ENCODE assay signal across 32 cellular contexts in the genomic region with DNA sequence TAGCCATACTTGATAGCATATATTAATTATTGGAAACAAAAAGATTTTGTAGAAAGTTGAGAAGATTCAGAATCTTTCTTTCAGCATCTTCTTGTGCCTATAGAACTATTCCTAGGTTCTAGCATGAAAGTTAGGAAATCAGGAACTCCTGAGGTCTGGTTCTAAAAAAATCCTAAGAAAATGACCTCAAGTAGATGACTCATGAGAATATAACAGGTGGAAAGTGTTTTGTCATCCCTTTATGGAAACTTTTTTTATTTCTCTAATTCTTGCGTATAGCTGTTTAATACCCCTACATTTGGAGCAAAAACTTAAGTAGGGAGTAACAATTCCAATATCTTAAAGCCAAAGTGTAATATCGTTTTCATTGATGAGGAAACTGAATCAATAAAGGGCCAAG.
"Had no signal": no experiment of that assay in that cellular context is flagged by ENCODE, and none has a peak within 500 bp of the region (broad histone marks: within the 10 kb centered on the region; RNA-seq: fewer than 3 reads in every experiment).

No MANE protein-coding gene starts in this region.

- H3K4me1 ChIP-seq: adrenal gland, breast epithelium, colonic mucosa, esophagus muscularis mucosa, gastrocnemius medialis, heart right ventricle, parathyroid adenoma, right lobe of liver, suprapubic skin, tibial nerve had no signal

- H3K27me3 Mint-ChIP-seq: activated B cell treated with CpG ODN at 0.5 μM for 24 hours; activated CD4-positive, alpha-beta T cell treated with anti-CD3 and anti-CD28 coated beads for 36 hours; activated naive CD8-positive, alpha-beta T cell; activated T-cell treated with anti-CD3 and anti-CD28 coated beads, Interleukin-2, amount 50 U/mL, for 24 hours; activated T-helper 17 cell treated with anti-CD3 and anti-CD28 coated beads, Interleukin-2, amount 50 U/mL, for 72 hours; effector memory CD8-positive, alpha-beta T cell; memory B cell; stimulated activated naive CD8-positive, alpha-beta T cell treated with anti-CD3 and anti-CD28 coated beads, Interleukin-15, amount 100 ng/mL, for 72 hours had no signal

- H3K4me1 Mint-ChIP-seq: activated B cell treated with CpG ODN at 0.5 μM for 24 hours; activated CD4-positive, alpha-beta T cell treated with anti-CD3 and anti-CD28 coated beads for 36 hours; activated T-helper 17 cell treated with anti-CD3 and anti-CD28 coated beads, Interleukin-2, amount 50 U/mL, for 72 hours; memory B cell; stimulated activated effector memory CD8-positive, alpha-beta T cell treated with anti-CD3 and anti-CD28 coated beads, Interleukin-12 subunit alpha, Interleukin-12 subunit beta, amount 100 ng/mL, for 72 hours; stimulated activated naive CD8-positive, alpha-beta T cell treated with anti-CD3 and anti-CD28 coated beads, Interleukin-15, amount 100 ng/mL, for 72 hours had no signal

- H3K36me3 Mint-ChIP-seq: activated naive CD8-positive, alpha-beta T cell; memory B cell; stimulated activated effector memory CD8-positive, alpha-beta T cell treated with anti-CD3 and anti-CD28 coated beads, Interleukin-12 subunit alpha, Interleukin-12 subunit beta, amount 100 ng/mL, for 72 hours had no signal

- H3K27me3 ChIP-seq: adrenal gland, breast epithelium, colonic mucosa, dorsolateral prefrontal cortex, esophagus muscularis mucosa, gastrocnemius medialis, heart right ventricle, right lobe of liver, suprapubic skin, tibial nerve had no signal

- H2AFZ ChIP-seq: parathyroid adenoma had no signal

- H3K36me3 ChIP-seq: adrenal gland, breast epithelium, colonic mucosa, esophagus muscularis mucosa, gastrocnemius medialis, heart right ventricle, right lobe of liver, suprapubic skin, tibial nerve had no signal

- FAIRE-seq: endothelial cell of umbilical vein, small intestine, urothelium cell line had no signal

- H3K27ac ChIP-seq: adrenal gland, breast epithelium, colonic mucosa, dorsolateral prefrontal cortex, esophagus muscularis mucosa, gastrocnemius medialis, heart right ventricle, parathyroid adenoma, right lobe of liver, suprapubic skin, tibial nerve had no signal

- DNase-seq: activated B cell treated with CpG ODN at 0.5 μM for 24 hours; activated CD4-positive, alpha-beta T cell treated with anti-CD3 and anti-CD28 coated beads for 36 hours; activated CD4-positive, alpha-beta T cell treated with anti-CD3 and anti-CD28 coated beads, Interleukin-2, amount 50 U/mL, for 4 hours; activated CD8-positive, alpha-beta memory T cell treated with anti-CD3 and anti-CD28 coated beads for 24 hours; activated CD8-positive, alpha-beta memory T cell treated with anti-CD3 and anti-CD28 coated beads, Interleukin-2, amount 50 U/mL, for 4 hours; activated naive CD4-positive, alpha-beta T cell; activated T-cell treated with anti-CD3 and anti-CD28 coated beads, Interleukin-2, amount 50 U/mL, for 24 hours; adrenal gland; colonic mucosa; dorsolateral prefrontal cortex; effector memory CD8-positive, alpha-beta T cell; gastrocnemius medialis; heart right ventricle; islet precursor cell; left cardiac atrium; nephron progenitor cell; nucleus accumbens; right lobe of liver; small intestine; stimulated activated CD4-positive, alpha-beta T cell treated with anti-CD3 and anti-CD28 coated beads, Interleukin-2, amount 100 ng/mL, for 24 hours; stimulated activated naive CD8-positive, alpha-beta T cell treated with anti-CD3 and anti-CD28 coated beads, Interleukin-15, amount 100 ng/mL, for 72 hours had no signal

- H3K27ac Mint-ChIP-seq: activated B cell treated with CpG ODN at 0.5 μM for 24 hours; activated CD4-positive, alpha-beta T cell treated with anti-CD3 and anti-CD28 coated beads for 36 hours; activated naive CD8-positive, alpha-beta T cell; activated T-cell treated with anti-CD3 and anti-CD28 coated beads, Interleukin-2, amount 50 U/mL, for 24 hours; activated T-helper 17 cell treated with anti-CD3 and anti-CD28 coated beads, Interleukin-2, amount 50 U/mL, for 72 hours; effector memory CD8-positive, alpha-beta T cell; memory B cell; nephron progenitor cell; stimulated activated effector memory CD8-positive, alpha-beta T cell treated with anti-CD3 and anti-CD28 coated beads, Interleukin-12 subunit alpha, Interleukin-12 subunit beta, amount 100 ng/mL, for 72 hours; stimulated activated naive CD8-positive, alpha-beta T cell treated with anti-CD3 and anti-CD28 coated beads, Interleukin-15, amount 100 ng/mL, for 72 hours had no signal

- ATAC-seq: activated CD4-positive, alpha-beta T cell treated with anti-CD3 and anti-CD28 coated beads for 36 hours; activated T-helper 17 cell treated with anti-CD3 and anti-CD28 coated beads, Interleukin-2, amount 50 U/mL, for 72 hours; effector memory CD8-positive, alpha-beta T cell; gastrocnemius medialis; heart right ventricle; left cardiac atrium; right lobe of liver; stimulated activated effector memory CD8-positive, alpha-beta T cell treated with anti-CD3 and anti-CD28 coated beads, Interleukin-12 subunit alpha, Interleukin-12 subunit beta, amount 100 ng/mL, for 72 hours; stimulated activated naive CD8-positive, alpha-beta T cell treated with anti-CD3 and anti-CD28 coated beads, Interleukin-15, amount 100 ng/mL, for 72 hours had no signal

- H3K9me3 Mint-ChIP-seq: activated B cell treated with CpG ODN at 0.5 μM for 24 hours; activated T-cell treated with anti-CD3 and anti-CD28 coated beads, Interleukin-2, amount 50 U/mL, for 24 hours; effector memory CD8-positive, alpha-beta T cell; memory B cell; stimulated activated naive CD8-positive, alpha-beta T cell treated with anti-CD3 and anti-CD28 coated beads, Interleukin-15, amount 100 ng/mL, for 72 hours had no signal

- H3K9ac ChIP-seq: parathyroid adenoma had no signal

- H3K4me3 ChIP-seq: adrenal gland, breast epithelium, colonic mucosa, dorsolateral prefrontal cortex, esophagus muscularis mucosa, gastrocnemius medialis, heart right ventricle, right lobe of liver, suprapubic skin, tibial nerve had no signal

- H3K9me3 ChIP-seq: adrenal gland, breast epithelium, colonic mucosa, esophagus muscularis mucosa, gastrocnemius medialis, right lobe of liver, suprapubic skin, tibial nerve had no signal

- H3K4me3 Mint-ChIP-seq: activated B cell treated with CpG ODN at 0.5 μM for 24 hours; activated CD4-positive, alpha-beta T cell treated with anti-CD3 and anti-CD28 coated beads for 36 hours; activated naive CD8-positive, alpha-beta T cell; activated T-cell treated with anti-CD3 and anti-CD28 coated beads, Interleukin-2, amount 50 U/mL, for 24 hours; activated T-helper 17 cell treated with anti-CD3 and anti-CD28 coated beads, Interleukin-2, amount 50 U/mL, for 72 hours; effector memory CD8-positive, alpha-beta T cell; memory B cell; nephron progenitor cell; stimulated activated effector memory CD8-positive, alpha-beta T cell treated with anti-CD3 and anti-CD28 coated beads, Interleukin-12 subunit alpha, Interleukin-12 subunit beta, amount 100 ng/mL, for 72 hours; stimulated activated naive CD8-positive, alpha-beta T cell treated with anti-CD3 and anti-CD28 coated beads, Interleukin-15, amount 100 ng/mL, for 72 hours had no signal
